In the genomic region with DNA sequence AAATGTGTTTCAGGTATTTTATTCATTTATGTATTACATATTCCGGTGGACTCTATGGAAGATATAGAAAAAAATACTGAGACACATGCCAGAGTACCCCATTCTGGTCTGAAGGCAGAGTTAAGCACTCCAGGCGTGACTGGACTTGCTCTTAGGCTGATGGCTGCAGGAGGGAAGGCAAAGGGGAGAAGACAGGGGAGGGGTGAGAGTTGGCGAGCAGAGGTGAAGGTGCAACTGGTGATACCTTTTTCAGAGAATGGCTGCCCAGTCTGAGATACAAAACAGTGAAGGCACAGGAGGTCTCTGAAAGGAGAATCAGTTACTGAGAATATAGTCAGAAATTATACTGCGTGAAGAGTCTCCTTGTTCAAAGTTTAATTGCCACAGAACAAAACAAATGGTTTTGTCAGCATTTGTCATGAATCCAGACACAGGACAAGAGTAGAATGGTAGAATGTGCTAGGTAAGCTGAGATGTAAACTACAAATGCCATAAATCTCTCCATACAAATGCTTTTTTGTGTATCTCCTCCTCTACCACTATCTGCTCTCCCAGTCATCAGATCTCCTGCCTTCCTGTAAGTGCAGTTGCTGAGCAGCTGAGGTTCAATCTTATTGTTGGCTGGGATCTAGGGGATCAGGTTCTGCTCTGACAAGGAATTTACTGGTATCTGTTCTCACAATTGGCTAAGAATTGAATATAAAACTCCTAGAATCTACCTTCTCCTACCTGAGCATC, we compare ENCODE assay signal across 14 cellular contexts.
DNase-seq lines count a peak whose midpoint lies in the region; ATAC-seq and TF ChIP-seq lines count a peak whose summit lies in the region.
"Had no signal": no experiment of that assay in that cellular context is flagged by ENCODE, and none has a peak within 500 bp of the region (broad histone marks: within the 10 kb centered on the region; RNA-seq: fewer than 3 reads in every experiment).

No MANE protein-coding gene starts in this region.

- H3K4me3 Mint-ChIP-seq in HFFc6 = peak overlapping the region; percentile 51; the same call in 1 of the 2 replicates
- H3K4me3 Mint-ChIP-seq: activated B cell treated with CpG ODN at 0.5 μM for 24 hours; dendritic cell treated with granulocyte-macrophage colony-stimulating factor and Interleukin-4, amounts not matched to agents 40 ng/mL and 50 ng/mL, for 4 days; stimulated activated memory B cell treated with anti-CD40 and anti-IgM and Interleukin-4, amounts not matched to agents 10 μg/mL and 1 μg/mL and 100 μg/mL, for 72 hours had no signal

- peaks cover 4% of the 10 kb centered on the region for H3K27me3 Mint-ChIP-seq in HFFc6 (ENCODE audit: insufficient read depth)
- H3K27me3 Mint-ChIP-seq: dendritic cell treated with granulocyte-macrophage colony-stimulating factor and Interleukin-4, amounts not matched to agents 40 ng/mL and 50 ng/mL, for 4 days; stimulated activated memory B cell treated with anti-CD40 and anti-IgM and Interleukin-4, amounts not matched to agents 10 μg/mL and 1 μg/mL and 100 μg/mL, for 72 hours had no signal

- DNase-seq in DMS153 (lab: John Stamatoyannopoulos, UW) = peak; percentile 37
- no peak for DNase-seq in HFFc6
- DNase-seq in myocyte (ENCODE audit: low read depth) = peak; percentile 60
- no peak for DNase-seq in NCI-H2029 (lab: John Stamatoyannopoulos, UW)
- DNase-seq in stimulated activated CD4-positive, alpha-beta T cell treated with anti-CD3 and anti-CD28 coated beads, Interleukin-4, amount 100 ng/mL, for 4 hours = no peak
- DNase-seq: activated B cell treated with CpG ODN at 0.5 μM for 24 hours; AML-193; NCI-H1436 treated with DMSO at 0.1 percent for 48 hours; stimulated activated CD4-positive, alpha-beta T cell treated with anti-CD3 and anti-CD28 coated beads, Interleukin-4, amount 100 ng/mL, for 1 hour had no signal

- H3K36me3 Mint-ChIP-seq in HFFc6 (ENCODE audit: low read depth) = peaks cover 28% of the 10 kb centered on the region
- H3K36me3 Mint-ChIP-seq: stimulated activated memory B cell treated with anti-CD40 and anti-IgM and Interleukin-4, amounts not matched to agents 10 μg/mL and 1 μg/mL and 100 μg/mL, for 72 hours had no signal

- ATAC-seq in GM18498 (IDR thresholded peaks at IDR 0.05; ENCODE audit: unreplicated experiment) = no peak
- ATAC-seq in HG03135 (IDR thresholded peaks at IDR 0.05; ENCODE audit: unreplicated experiment) = no peak
- ATAC-seq: stimulated activated memory B cell treated with anti-CD40 and anti-IgM and Interleukin-4, amounts not matched to agents 10 μg/mL and 1 μg/mL and 100 μg/mL, for 72 hours had no signal

- no peaks in the 10 kb centered on the region for H3K9me3 Mint-ChIP-seq in HFFc6
- H3K9me3 Mint-ChIP-seq: activated B cell treated with CpG ODN at 0.5 μM for 24 hours; dendritic cell treated with granulocyte-macrophage colony-stimulating factor and Interleukin-4, amounts not matched to agents 40 ng/mL and 50 ng/mL, for 4 days; stimulated activated memory B cell treated with anti-CD40 and anti-IgM and Interleukin-4, amounts not matched to agents 10 μg/mL and 1 μg/mL and 100 μg/mL, for 72 hours had no signal

- peak overlapping the region; percentile 9 for H3K27ac ChIP-seq in angular gyrus (ENCODE audit: low read depth, low read length)

- H3K4me1 Mint-ChIP-seq in HFFc6 (ENCODE audit: low read depth) = peaks cover 100% of the 10 kb centered on the region
- H3K4me1 Mint-ChIP-seq: stimulated activated memory B cell treated with anti-CD40 and anti-IgM and Interleukin-4, amounts not matched to agents 10 μg/mL and 1 μg/mL and 100 μg/mL, for 72 hours had no signal

- H3K27ac Mint-ChIP-seq in HFFc6 = peak overlapping the region; percentile 84
- H3K27ac Mint-ChIP-seq: activated B cell treated with CpG ODN at 0.5 μM for 24 hours; dendritic cell treated with granulocyte-macrophage colony-stimulating factor and Interleukin-4, amounts not matched to agents 40 ng/mL and 50 ng/mL, for 4 days; stimulated activated memory B cell treated with anti-CD40 and anti-IgM and Interleukin-4, amounts not matched to agents 10 μg/mL and 1 μg/mL and 100 μg/mL, for 72 hours had no signal

- no peak for TF ChIP-seq CTCF in HFFc6 (IDR thresholded peaks at IDR 0.05)

Comparison
In these comparisons a context has a peak if more than half of its experiments do, and no peak if none do; other contexts are left out.
1. DNase-seq: peak in DMS153 (single experiment) and myocyte (single experiment); none in HFFc6 (single experiment), NCI-H2029 (single experiment) and stimulated activated CD4-positive, alpha-beta T cell treated with anti-CD3 and anti-CD28 coated beads, Interleukin-4, amount 100 ng/mL, for 4 hours (0 of 2).